ENCODE assay signal across 9 cellular contexts in the genomic region with DNA sequence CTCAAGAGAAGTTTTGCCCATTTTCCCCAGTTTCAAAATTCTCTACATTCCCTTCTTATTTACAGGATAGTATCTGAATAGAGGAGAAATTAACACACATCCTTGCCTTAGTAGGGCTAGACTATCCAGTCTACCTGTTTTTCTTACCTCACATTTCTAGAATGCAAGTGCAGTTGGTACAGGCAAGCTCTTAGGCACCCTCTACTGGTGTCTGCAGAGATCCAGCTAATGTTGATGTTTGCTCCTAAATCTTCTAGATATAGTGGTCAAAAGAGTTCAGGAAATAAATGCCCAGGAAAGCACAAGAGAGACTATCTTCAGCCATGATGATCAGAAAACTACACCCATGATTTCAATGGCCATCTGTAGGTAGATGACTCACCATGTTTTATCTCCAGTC.
A peak's percentile ranks its signal among the peaks of the same experiment; 100 is the strongest.
DNase-seq lines count a peak whose midpoint lies in the region; ATAC-seq, FAIRE-seq and TF ChIP-seq lines count a peak whose summit lies in the region.
"Had no signal": no experiment of that assay in that cellular context is flagged by ENCODE, and none has a peak within 500 bp of the region (broad histone marks: within the 10 kb centered on the region; RNA-seq: fewer than 3 reads in every experiment).

No MANE protein-coding gene starts in this region.

- ATAC-seq in GM21528 (IDR thresholded peaks at IDR 0.05; ENCODE audit: low FRiP score, unreplicated experiment), result no peak

- H3K18ac ChIP-seq in mesenchymal stem cell (ENCODE audit: low read depth in 1 of 2, low read length in 2 of 2) (no peak overlapping the region), neuronal stem cell (ENCODE audit: low read length) (no peak overlapping the region)

- no peaks in the 10 kb centered on the region for H3F3A ChIP-seq in DOHH2 (ENCODE audit: control insufficient read depth, insufficient read depth)

- no peaks in the 10 kb centered on the region for H3K79me2 ChIP-seq in DOHH2 (ENCODE audit: control insufficient read depth, low read length)
- H3K79me2 ChIP-seq in astrocyte (ENCODE audit: insufficient read depth, low read length), result no peaks in the 10 kb centered on the region

- TF ChIP-seq CTCF in DOHH2 (IDR thresholded peaks at IDR 0.05; ENCODE audit: low read depth, low read length, poor library complexity, severe bottlenecking), result peak; percentile 24
- TF ChIP-seq CTCF in astrocyte (IDR thresholded peaks at IDR 0.05; ENCODE audit: insufficient read depth, low read depth, low read length), result peak; percentile 49

- H4K8ac ChIP-seq in mesenchymal stem cell (ENCODE audit: low read length), result no peak overlapping the region
- H4K8ac ChIP-seq in neuronal stem cell (ENCODE audit: low read depth, low read length), result no peak overlapping the region

- no peaks in the 10 kb centered on the region for H3K9me2 ChIP-seq in DOHH2 (replicated peaks; ENCODE audit: control insufficient read depth, low read length)

- no peak overlapping the region for H2BK120ac ChIP-seq in mesenchymal stem cell (ENCODE audit: low read depth, low read length)
- H2BK120ac ChIP-seq in neuronal stem cell (ENCODE audit: low read depth, low read length), result no peak overlapping the region

- H3K4me1 ChIP-seq in DOHH2 (ENCODE audit: control insufficient read depth, low read length) (no peaks in the 10 kb centered on the region), astrocyte (ENCODE audit: insufficient read depth, low read length) (no peaks in the 10 kb centered on the region), mesenchymal stem cell (ENCODE audit: control insufficient read depth, insufficient read depth, low read depth, low read length) (no peaks in the 10 kb centered on the region), neuronal stem cell (ENCODE audit: control insufficient read depth in 2 of 2, insufficient read depth in 1 of 2, low read depth in 1 of 2, low read length in 2 of 2) (no peaks in the 10 kb centered on the region)

- FAIRE-seq in astrocyte (lab: Jason Lieb, UNC), result no peak

- H3K14ac ChIP-seq in mesenchymal stem cell (ENCODE audit: low read length in 2 of 2) (no peak overlapping the region), neuronal stem cell (ENCODE audit: low read length) (no peak overlapping the region)

- H2AFZ ChIP-seq in astrocyte (ENCODE audit: low read depth, low read length) (no peak overlapping the region), mesenchymal stem cell (ENCODE audit: low read depth, low read length) (no peak overlapping the region), neuronal stem cell (ENCODE audit: low read length) (no peak overlapping the region)

- no peak overlapping the region for H3K4me3 Mint-ChIP-seq in astrocyte (ENCODE audit: unreplicated experiment)
- H3K4me3 Mint-ChIP-seq: activated CD4-positive, alpha-beta memory T cell treated with anti-CD3 and anti-CD28 coated beads for 36 hours had no signal

- no peaks in the 10 kb centered on the region for H3K36me3 Mint-ChIP-seq in astrocyte (ENCODE audit: low read depth, unreplicated experiment)
- H3K36me3 Mint-ChIP-seq: activated CD4-positive, alpha-beta memory T cell treated with anti-CD3 and anti-CD28 coated beads for 36 hours had no signal

- no peak overlapping the region for H3K4me2 ChIP-seq in DOHH2 (ENCODE audit: low read length)
- no peak overlapping the region for H3K4me2 ChIP-seq in astrocyte (ENCODE audit: low read length)
- H3K4me2 ChIP-seq in mesenchymal stem cell (ENCODE audit: low read length, poor library complexity, severe bottlenecking), result no peak overlapping the region
- H3K4me2 ChIP-seq in neuronal stem cell (ENCODE audit: insufficient read depth, low read length, poor library complexity, severe bottlenecking), result no peak overlapping the region

- H2BK15ac ChIP-seq in mesenchymal stem cell (ENCODE audit: low read depth, poor library complexity, severe bottlenecking) (no peak overlapping the region), neuronal stem cell (ENCODE audit: low read length) (no peak overlapping the region)

- no peak overlapping the region for H3K27ac ChIP-seq in DOHH2 (ENCODE audit: low read depth, low read length)
- no peak overlapping the region for H3K27ac ChIP-seq in astrocyte (ENCODE audit: low read depth, low read length)
- no peak overlapping the region for H3K27ac ChIP-seq in mesenchymal stem cell (ENCODE audit: low read length, poor library complexity, severe bottlenecking)
- no peak overlapping the region for H3K27ac ChIP-seq in neuronal stem cell (replicated peaks; ENCODE audit: low read length)

- H3K79me1 ChIP-seq in mesenchymal stem cell (replicated peaks; ENCODE audit: low read length, poor library complexity, severe bottlenecking), result no peaks in the 10 kb centered on the region
- no peaks in the 10 kb centered on the region for H3K79me1 ChIP-seq in neuronal stem cell (ENCODE audit: low read depth, low read length)

- H3K36me3 ChIP-seq in DOHH2 (ENCODE audit: control insufficient read depth, low read length), result no peaks in the 10 kb centered on the region
- no peaks in the 10 kb centered on the region for H3K36me3 ChIP-seq in astrocyte (ENCODE audit: insufficient read depth, low read length)
- H3K36me3 ChIP-seq in mesenchymal stem cell (ENCODE audit: control insufficient read depth in 1 of 2, insufficient read depth in 2 of 2, low read depth in 1 of 2, low read length in 2 of 2), result no peaks in the 10 kb centered on the region
- no peaks in the 10 kb centered on the region for H3K36me3 ChIP-seq in neuronal stem cell (replicated peaks in 1 of 2; ENCODE audit: control insufficient read depth in 2 of 2, insufficient read depth in 2 of 2, low read length in 2 of 2)

- H3K23ac ChIP-seq in mesenchymal stem cell (ENCODE audit: low read length in 2 of 2) (no peak overlapping the region), neuronal stem cell (ENCODE audit: low read depth, low read length, poor library complexity) (no peak overlapping the region)

- H3K9me3 Mint-ChIP-seq in astrocyte (ENCODE audit: unreplicated experiment), result peaks cover 2% of the 10 kb centered on the region
- H3K9me3 Mint-ChIP-seq: activated CD4-positive, alpha-beta memory T cell treated with anti-CD3 and anti-CD28 coated beads for 36 hours had no signal

- H2AK5ac ChIP-seq in mesenchymal stem cell (ENCODE audit: low read length, severe bottlenecking) (no peak overlapping the region), neuronal stem cell (ENCODE audit: low read depth, low read length) (no peak overlapping the region)

- no peak overlapping the region for H3K4me3 ChIP-seq in DOHH2 (ENCODE audit: low read length)
- H3K4me3 ChIP-seq in astrocyte (ENCODE audit: insufficient read depth, low read depth, low read length), result no peak overlapping the region
- no peak overlapping the region for H3K4me3 ChIP-seq in mesenchymal stem cell (ENCODE audit: insufficient read depth in 1 of 2, low read depth in 1 of 2, low read length in 2 of 2)
- no peak overlapping the region for H3K4me3 ChIP-seq in neuronal stem cell (ENCODE audit: low read length in 2 of 2)

- H3K27me3 Mint-ChIP-seq in astrocyte (ENCODE audit: low read depth, unreplicated experiment), result peaks cover 2% of the 10 kb centered on the region

- H3K27ac Mint-ChIP-seq in astrocyte (ENCODE audit: unreplicated experiment), result no peak overlapping the region
- H3K27ac Mint-ChIP-seq: activated CD4-positive, alpha-beta memory T cell treated with anti-CD3 and anti-CD28 coated beads for 36 hours had no signal

- no peak overlapping the region for H3K4ac ChIP-seq in mesenchymal stem cell (ENCODE audit: low read depth in 1 of 2, low read length in 2 of 2)
- H3K4ac ChIP-seq in neuronal stem cell (ENCODE audit: low read length), result no peak overlapping the region

- H3K9ac ChIP-seq in astrocyte (ENCODE audit: low read length) (no peak overlapping the region), mesenchymal stem cell (ENCODE audit: low read length) (no peak overlapping the region), neuronal stem cell (ENCODE audit: low read depth, low read length, poor library complexity) (no peak overlapping the region)

- H4K91ac ChIP-seq in mesenchymal stem cell (ENCODE audit: low read length), result no peak overlapping the region
- no peak overlapping the region for H4K91ac ChIP-seq in neuronal stem cell (ENCODE audit: low read depth, low read length, poor library complexity)

- H3K9me3 ChIP-seq in DOHH2 (ENCODE audit: control insufficient read depth, insufficient read depth, low read length) (no peaks in the 10 kb centered on the region), astrocyte (ENCODE audit: insufficient read depth, low read depth, low read length) (no peaks in the 10 kb centered on the region), mesenchymal stem cell (ENCODE audit: control insufficient read depth, low read length) (no peaks in the 10 kb centered on the region), neuronal stem cell (replicated peaks in 1 of 2; ENCODE audit: control insufficient read depth in 2 of 2, insufficient read depth in 1 of 2, low read depth in 1 of 2, low read length in 2 of 2) (no peaks in the 10 kb centered on the region)

- no peaks in the 10 kb centered on the region for H3K4me1 Mint-ChIP-seq in astrocyte (ENCODE audit: low read depth, unreplicated experiment)

- H4K20me1 ChIP-seq in DOHH2 (ENCODE audit: control insufficient read depth, insufficient read depth, low read depth, low read length), result no peaks in the 10 kb centered on the region
- H4K20me1 ChIP-seq in astrocyte (ENCODE audit: insufficient read depth, low read length), result no peaks in the 10 kb centered on the region

- DNase-seq in astrocyte (ENCODE audit: low read depth), result no peak
- peak; percentile 31 for DNase-seq in mesenchymal stem cell
- no peak for DNase-seq in DMS79 treated with DMSO at 0.1 percent for 48 hours (lab: John Stamatoyannopoulos, UW)
- no peak for DNase-seq in neuronal stem cell (ENCODE audit: low spot score)
- DNase-seq in NCI-H2029 treated with DMSO at 0.1 percent for 48 hours (lab: John Stamatoyannopoulos, UW), result no peak
- DNase-seq: activated CD4-positive, alpha-beta memory T cell treated with anti-CD3 and anti-CD28 coated beads for 36 hours had no signal

- H2BK12ac ChIP-seq in mesenchymal stem cell (ENCODE audit: low read length in 2 of 2) (no peak overlapping the region), neuronal stem cell (ENCODE audit: low read length) (no peak overlapping the region)

- TF ChIP-seq EP300 in Ishikawa (IDR thresholded peaks at IDR 0.05; ENCODE audit: borderline replicate concordance), result no peak

- no peaks in the 10 kb centered on the region for H3K27me3 ChIP-seq in DOHH2 (ENCODE audit: control insufficient read depth, low read length)
- no peaks in the 10 kb centered on the region for H3K27me3 ChIP-seq in astrocyte (ENCODE audit: insufficient read depth, low read length)
- no peaks in the 10 kb centered on the region for H3K27me3 ChIP-seq in mesenchymal stem cell (ENCODE audit: control insufficient read depth in 1 of 2, insufficient read depth in 1 of 2, low read length in 2 of 2)
- H3K27me3 ChIP-seq in neuronal stem cell (ENCODE audit: control insufficient read depth in 3 of 3, insufficient read depth in 3 of 3, low read depth in 1 of 3, low read length in 3 of 3), result no peaks in the 10 kb centered on the region

- no peak overlapping the region for H2BK5ac ChIP-seq in mesenchymal stem cell (ENCODE audit: low read depth, low read length, poor library complexity, severe bottlenecking)
- no peak overlapping the region for H2BK5ac ChIP-seq in neuronal stem cell (ENCODE audit: low read length)

- peak; percentile 60 for TF ChIP-seq RAD21 in Ishikawa (IDR thresholded peaks at IDR 0.05; ENCODE audit: low read depth)

TF ChIP-seq in Ishikawa, 13 proteins besides CTCF, POLR2A, EP300 and RAD21:
- TF ChIP-seq TCF12 (IDR thresholded peaks at IDR 0.05; ENCODE audit: low read depth), result no peak
